Comparison of ENCODE assay signal across 27 cellular contexts in the genomic region with DNA sequence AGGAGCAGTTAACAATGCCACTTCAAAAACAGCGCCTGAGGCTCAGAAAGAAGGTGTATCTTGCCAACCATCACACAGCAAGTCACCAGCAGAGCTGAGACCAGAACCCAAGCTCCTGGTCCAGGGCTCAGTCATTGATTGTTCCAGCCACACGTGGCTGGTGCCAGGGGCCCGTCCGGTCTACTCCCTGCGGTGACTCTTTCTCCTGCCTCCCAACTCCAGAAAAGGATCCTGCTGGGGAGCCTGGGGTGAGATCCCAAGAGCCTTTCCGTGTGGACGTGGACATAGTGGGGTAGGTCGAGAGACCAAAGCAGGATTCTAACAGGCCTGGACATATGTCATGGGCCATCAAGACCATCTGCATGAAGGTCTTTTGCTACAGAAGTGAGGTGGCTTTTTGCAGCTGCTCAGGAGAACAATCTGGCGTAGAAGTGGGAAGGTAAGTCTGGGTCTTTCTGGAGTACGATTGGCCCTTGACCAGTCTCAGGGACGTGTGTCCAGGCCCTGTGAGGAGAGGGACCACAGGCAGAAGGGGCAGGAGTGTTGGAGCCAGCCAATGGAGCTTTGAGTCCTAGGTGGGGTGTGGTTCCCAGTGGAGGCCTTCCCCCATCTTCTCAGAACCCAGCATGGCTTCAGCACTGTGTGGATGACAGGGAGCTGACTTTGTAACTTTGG.
DNase-seq lines count a peak whose midpoint lies in the region; ATAC-seq and TF ChIP-seq lines count a peak whose summit lies in the region.
"Had no signal": no experiment of that assay in that cellular context is flagged by ENCODE, and none has a peak within 500 bp of the region (broad histone marks: within the 10 kb centered on the region; RNA-seq: fewer than 3 reads in every experiment).

No MANE protein-coding gene starts in this region.

- no peak overlapping the region for H3K4ac ChIP-seq in neuronal stem cell (ENCODE audit: low read length)

- no peak overlapping the region for H3K27ac ChIP-seq in neuronal stem cell (replicated peaks; ENCODE audit: low read length)
- H3K27ac ChIP-seq: psoas muscle, tibial artery had no signal

- H3K27me3 ChIP-seq in neuronal stem cell (ENCODE audit: control insufficient read depth in 3 of 3, insufficient read depth in 3 of 3, low read depth in 1 of 3, low read length in 3 of 3), result no peaks in the 10 kb centered on the region
- H3K27me3 ChIP-seq: breast epithelium, heart left ventricle, tibial artery had no signal

- peak; percentile 58 for DNase-seq in cardiac septum (ENCODE audit: low spot score)
- no peak for DNase-seq in left cardiac atrium
- DNase-seq in chondrocyte (ENCODE audit: low spot score), result peak; percentile 56
- DNase-seq in neuronal stem cell (ENCODE audit: low spot score), result no peak
- no peak for DNase-seq in LoVo (ENCODE audit: low spot score)
- DNase-seq in effector CD4-positive, alpha-beta T cell, result no peak
- no peak for DNase-seq in stimulated activated naive CD4-positive, alpha-beta T cell treated with Interleukin-2 at 50 U/mL for 16 hours (lab: John Stamatoyannopoulos, UW)
- no peak for DNase-seq in activated CD4-positive, alpha-beta T cell treated with anti-CD3 and anti-CD28 coated beads for 4 hours
- DNase-seq: ACHN; activated CD8-positive, alpha-beta memory T cell treated with anti-CD3 and anti-CD28 coated beads, Interleukin-2, amount 50 U/mL, for 48 hours; C1 segment of cervical spinal cord; Calu3; mucosa of descending colon; NCI-H2081 treated with DMSO at 0.1 percent for 48 hours; NK-92 treated with Interleukin-12 subunit alpha and Interleukin-12 subunit beta, amount 100 ng/mL, for 24 hours; SK-N-SH; small intestine; stimulated activated CD4-positive, alpha-beta T cell treated with anti-CD3 and anti-CD28 coated beads, Interleukin-4, amount 100 ng/mL, for 1 hour; T-helper 2 cell had no signal

- no peak overlapping the region for H4K8ac ChIP-seq in neuronal stem cell (ENCODE audit: low read depth, low read length)

- no peaks in the 10 kb centered on the region for H3K27me3 Mint-ChIP-seq in chondrocyte (ENCODE audit: low read depth)
- H3K27me3 Mint-ChIP-seq: IgD-negative memory B cell; stimulated activated naive CD8-positive, alpha-beta T cell treated with anti-CD3 and anti-CD28 coated beads, Interleukin-15, Interleukin-2, amounts not matched to agents 100 ng/mL and 50 ng/mL, for 24 hours had no signal

- H2BK120ac ChIP-seq in neuronal stem cell (ENCODE audit: low read depth, low read length), result no peak overlapping the region

- no peak overlapping the region for H3K23ac ChIP-seq in neuronal stem cell (ENCODE audit: low read depth, low read length, poor library complexity)

- peak overlapping the region; percentile 41 for H2BK15ac ChIP-seq in neuronal stem cell (ENCODE audit: low read length)

- peak overlapping the region; percentile 8 for H2BK12ac ChIP-seq in neuronal stem cell (ENCODE audit: low read length)

- H3K18ac ChIP-seq in neuronal stem cell (ENCODE audit: low read length), result peak overlapping the region; percentile 86

- no peak overlapping the region for H3K9ac ChIP-seq in neuronal stem cell (ENCODE audit: low read depth, low read length, poor library complexity)
- H3K9ac ChIP-seq: SK-N-SH had no signal

- no peak overlapping the region for H3K4me2 ChIP-seq in neuronal stem cell (ENCODE audit: insufficient read depth, low read length, poor library complexity, severe bottlenecking)
- H3K4me2 ChIP-seq: SK-N-SH had no signal

- peaks cover 29 to 33% of the 10 kb centered on the region in 2 donors for H3K4me1 ChIP-seq in neuronal stem cell (ENCODE audit: control insufficient read depth in 2 of 2, insufficient read depth in 1 of 2, low read depth in 1 of 2, low read length in 2 of 2)

- H3K9me3 ChIP-seq in neuronal stem cell (replicated peaks in 1 of 2; ENCODE audit: control insufficient read depth in 2 of 2, insufficient read depth in 1 of 2, low read depth in 1 of 2, low read length in 2 of 2), result no peaks in the 10 kb centered on the region
- H3K9me3 ChIP-seq: breast epithelium, heart left ventricle, mucosa of descending colon, psoas muscle, SK-N-SH, tibial artery had no signal

- H3K9me3 Mint-ChIP-seq in chondrocyte (ENCODE audit: low read depth), result peaks cover 3% of the 10 kb centered on the region
- H3K9me3 Mint-ChIP-seq: dendritic cell treated with granulocyte-macrophage colony-stimulating factor and Interleukin-4, amounts not matched to agents 40 ng/mL and 50 ng/mL, for 4 days; IgD-negative memory B cell; neural crest cell; stimulated activated naive CD8-positive, alpha-beta T cell treated with anti-CD3 and anti-CD28 coated beads, Interleukin-15, Interleukin-2, amounts not matched to agents 100 ng/mL and 50 ng/mL, for 24 hours had no signal

- H3K79me1 ChIP-seq in neuronal stem cell (ENCODE audit: low read depth, low read length), result no peaks in the 10 kb centered on the region

- H2AFZ ChIP-seq in neuronal stem cell (ENCODE audit: low read length), result no peak overlapping the region

- no peaks in the 10 kb centered on the region for H3K36me3 Mint-ChIP-seq in chondrocyte (ENCODE audit: low read depth)
- H3K36me3 Mint-ChIP-seq: IgD-negative memory B cell had no signal

- TF ChIP-seq CTCF in chondrocyte (IDR thresholded peaks at IDR 0.05), result no peak

- H3K14ac ChIP-seq in neuronal stem cell (ENCODE audit: low read length), result no peak overlapping the region

- H4K91ac ChIP-seq in neuronal stem cell (ENCODE audit: low read depth, low read length, poor library complexity), result no peak overlapping the region

- no peak for ATAC-seq in left cardiac atrium
- ATAC-seq: heart left ventricle, mucosa of descending colon, psoas muscle had no signal

- H3K27ac Mint-ChIP-seq in chondrocyte (ENCODE audit: unreplicated experiment), result no peak overlapping the region
- H3K27ac Mint-ChIP-seq: dendritic cell treated with granulocyte-macrophage colony-stimulating factor and Interleukin-4, amounts not matched to agents 40 ng/mL and 50 ng/mL, for 4 days; stimulated activated naive CD8-positive, alpha-beta T cell treated with anti-CD3 and anti-CD28 coated beads, Interleukin-15, Interleukin-2, amounts not matched to agents 100 ng/mL and 50 ng/mL, for 24 hours had no signal

- no CpG with 5 or more reads among the region's 11 CpGs for WGBS in neuronal stem cell (ENCODE audit: extremely low coverage in 2 of 2, insufficient read length in 2 of 2, insufficient replicate concordance in 1 of 2), 2 donors

- no peak overlapping the region for H2BK5ac ChIP-seq in neuronal stem cell (ENCODE audit: low read length)

- H3K4me1 Mint-ChIP-seq in chondrocyte (ENCODE audit: low read depth), result peaks cover 41% of the 10 kb centered on the region
- H3K4me1 Mint-ChIP-seq: IgD-negative memory B cell had no signal

- no peak overlapping the region for H3K4me3 ChIP-seq in neuronal stem cell (ENCODE audit: low read length in 2 of 2)
- H3K4me3 ChIP-seq: breast epithelium, heart left ventricle, mucosa of descending colon, psoas muscle, tibial artery had no signal

- peak overlapping the region; percentile 17 for H2AK5ac ChIP-seq in neuronal stem cell (ENCODE audit: low read depth, low read length)

- H3K36me3 ChIP-seq in neuronal stem cell (replicated peaks in 1 of 2; ENCODE audit: control insufficient read depth in 2 of 2, insufficient read depth in 2 of 2, low read length in 2 of 2), result no peaks in the 10 kb centered on the region
- H3K36me3 ChIP-seq: breast epithelium, heart left ventricle, tibial artery had no signal

- intact Hi-C loops in cardiac septum (cut with DNase I) (no loop called here), left cardiac atrium (cut with DNase I) (no loop called here)

- H3K4me3 Mint-ChIP-seq in chondrocyte (ENCODE audit: unreplicated experiment), result no peak overlapping the region
- H3K4me3 Mint-ChIP-seq: dendritic cell treated with granulocyte-macrophage colony-stimulating factor and Interleukin-4, amounts not matched to agents 40 ng/mL and 50 ng/mL, for 4 days; IgD-negative memory B cell; neural crest cell; stimulated activated naive CD8-positive, alpha-beta T cell treated with anti-CD3 and anti-CD28 coated beads, Interleukin-15, Interleukin-2, amounts not matched to agents 100 ng/mL and 50 ng/mL, for 24 hours had no signal

Comparison
In these comparisons a context has a peak if more than half of its experiments do, and no peak if none do; other contexts are left out.
1. DNase-seq: peak in cardiac septum (single experiment) and chondrocyte (single experiment); none in left cardiac atrium (single experiment), neuronal stem cell (single experiment), LoVo (single experiment), effector CD4-positive, alpha-beta T cell (single experiment), stimulated activated naive CD4-positive, alpha-beta T cell treated with Interleukin-2 at 50 U/mL for 16 hours (single experiment) and activated CD4-positive, alpha-beta T cell treated with anti-CD3 and anti-CD28 coated beads for 4 hours (0 of 2).